In genomic region chr1:180863158-180863775, GRCh38 we compare ENCODE assay signal across 8 cellular contexts. TPM values are rescaled to one million over a fixed set of nuclear protein-coding genes. Genes with fewer than 3 reads are reported as not detected.
A peak's percentile ranks its signal among the peaks of the same experiment; 100 is the strongest.
DNase-seq lines count a peak whose midpoint lies in the region; ATAC-seq and TF ChIP-seq lines count a peak whose summit lies in the region.

No MANE protein-coding gene starts in this region.

- peaks cover 2% of the 10 kb centered on the region for H3K36me3 Mint-ChIP-seq in activated naive CD4-positive, alpha-beta T cell treated with anti-CD3 and anti-CD28 coated beads for 36 hours (ENCODE audit: low read depth)

- H2AFZ ChIP-seq in Loucy (ENCODE audit: low read length), result no peak overlapping the region

- no peak overlapping the region for H3K27ac Mint-ChIP-seq in activated naive CD4-positive, alpha-beta T cell treated with anti-CD3 and anti-CD28 coated beads for 36 hours

- no peaks in the 10 kb centered on the region for H3F3A ChIP-seq in Loucy (ENCODE audit: low read depth)

- H3K27me3 Mint-ChIP-seq in activated naive CD4-positive, alpha-beta T cell treated with anti-CD3 and anti-CD28 coated beads for 36 hours (ENCODE audit: low read depth), result no peaks in the 10 kb centered on the region

- H3K9me2 ChIP-seq in Loucy (replicated peaks; ENCODE audit: low read depth, low read length), result no peaks in the 10 kb centered on the region

- H3K4me3 ChIP-seq in Loucy (ENCODE audit: low read length, poor library complexity, severe bottlenecking) (no peak overlapping the region), neutrophil (ENCODE audit: low read depth in 1 of 2, low read length in 1 of 2) (no peak overlapping the region)

- H3K4me3 Mint-ChIP-seq in activated naive CD4-positive, alpha-beta T cell treated with anti-CD3 and anti-CD28 coated beads for 36 hours, result no peak overlapping the region

- no peaks in the 10 kb centered on the region for H3K27me3 ChIP-seq in Loucy (ENCODE audit: insufficient read depth, low read length, poor library complexity, severe bottlenecking)
- no peaks in the 10 kb centered on the region for H3K27me3 ChIP-seq in neutrophil

- no peak overlapping the region for H3K4me2 ChIP-seq in Loucy (ENCODE audit: low read depth, low read length, poor library complexity, severe bottlenecking)

- H3K9me3 ChIP-seq in Loucy (ENCODE audit: insufficient read depth, low read depth, low read length), result no peaks in the 10 kb centered on the region
- no peaks in the 10 kb centered on the region for H3K9me3 ChIP-seq in neutrophil

- no peak overlapping the region for H3K9ac ChIP-seq in Loucy (ENCODE audit: low read depth, low read length, poor library complexity, severe bottlenecking)

- ATAC-seq in SK-N-SH treated with all-trans-retinoic acid at 6 μM for 48 hours, result peak; percentile 91
- no peak for ATAC-seq in GM18907 (IDR thresholded peaks at IDR 0.05; ENCODE audit: unreplicated experiment)
- ATAC-seq in GM19328 (IDR thresholded peaks at IDR 0.05; ENCODE audit: unreplicated experiment), result no peak

- intact Hi-C loops in activated naive CD4-positive, alpha-beta T cell treated with anti-CD3 and anti-CD28 coated beads for 36 hours (cut with micrococcal nuclease), result loop anchor here (5.0 kb wide), 3 partner anchors 86 to 611 kb away; partner anchors contain the start of gene XPR1

- TF ChIP-seq CTCF in Loucy (conservative IDR thresholded peaks at IDR 0.05; ENCODE audit: low read length), result peak; percentile 91
- TF ChIP-seq CTCF in neutrophil (IDR thresholded peaks at IDR 0.05), result peak; percentile 63

- CTCF ChIA-PET in activated naive CD4-positive, alpha-beta T cell treated with anti-CD3 and anti-CD28 coated beads for 36 hours (lab: Charles Lee), result interaction anchor here (0.6 to 4.9 kb wide), 24 partner anchors 9 to 381 kb away, joined by 3 to 141 read pairs (median 4); partner anchors contain the start of gene XPR1

- H3K4me1 ChIP-seq in Loucy (ENCODE audit: insufficient read depth, low read length, poor library complexity, severe bottlenecking), result no peaks in the 10 kb centered on the region
- H3K4me1 ChIP-seq in neutrophil (ENCODE audit: control insufficient read depth in 1 of 2, insufficient read depth in 1 of 2, low read depth in 1 of 2, low read length in 1 of 2), result peaks cover 0 to under 1% of the 10 kb centered on the region in 2 experiments

- no peaks in the 10 kb centered on the region for H3K79me2 ChIP-seq in Loucy (ENCODE audit: insufficient read depth, low read length)

- no peak overlapping the region for H3K27ac ChIP-seq in neutrophil

- peak; percentile 34 for DNase-seq in activated naive CD4-positive, alpha-beta T cell treated with anti-CD3 and anti-CD28 coated beads for 36 hours
- no peak for DNase-seq in activated naive CD4-positive, alpha-beta T cell treated with anti-CD3 and anti-CD28 coated beads, Interleukin-2, amount 50 U/mL, for 16 hours
- peak; percentile 32 for DNase-seq in fibroblast of gingiva (ENCODE audit: low read depth)

- H3K36me3 ChIP-seq in Loucy (ENCODE audit: insufficient read depth, low read length) (no peaks in the 10 kb centered on the region), neutrophil (peaks cover 3% of the 10 kb centered on the region)

- no peaks in the 10 kb centered on the region for H4K20me1 ChIP-seq in Loucy (ENCODE audit: insufficient read depth, low read length, poor library complexity, severe bottlenecking)

- peaks cover 2% of the 10 kb centered on the region for H3K4me1 Mint-ChIP-seq in activated naive CD4-positive, alpha-beta T cell treated with anti-CD3 and anti-CD28 coated beads for 36 hours (ENCODE audit: low read depth)

- no peaks in the 10 kb centered on the region for H3K9me3 Mint-ChIP-seq in activated naive CD4-positive, alpha-beta T cell treated with anti-CD3 and anti-CD28 coated beads for 36 hours

TF ChIP-seq in SK-N-SH treated with all-trans-retinoic acid at 6 μM for 48 hours, 23 proteins besides CTCF, POLR2A, EP300 and RAD21 (continues in another document):
- no peak for TF ChIP-seq ZNF565 (CRISPR knock-in tag; conservative IDR thresholded peaks at IDR 0.05; ENCODE audit: low read depth)
- TF ChIP-seq RARB (CRISPR knock-in tag; IDR thresholded peaks at IDR 0.05), result no peak
- TF ChIP-seq ISL1 (CRISPR knock-in tag; IDR thresholded peaks at IDR 0.05), result no peak
- TF ChIP-seq, protein P1, sequence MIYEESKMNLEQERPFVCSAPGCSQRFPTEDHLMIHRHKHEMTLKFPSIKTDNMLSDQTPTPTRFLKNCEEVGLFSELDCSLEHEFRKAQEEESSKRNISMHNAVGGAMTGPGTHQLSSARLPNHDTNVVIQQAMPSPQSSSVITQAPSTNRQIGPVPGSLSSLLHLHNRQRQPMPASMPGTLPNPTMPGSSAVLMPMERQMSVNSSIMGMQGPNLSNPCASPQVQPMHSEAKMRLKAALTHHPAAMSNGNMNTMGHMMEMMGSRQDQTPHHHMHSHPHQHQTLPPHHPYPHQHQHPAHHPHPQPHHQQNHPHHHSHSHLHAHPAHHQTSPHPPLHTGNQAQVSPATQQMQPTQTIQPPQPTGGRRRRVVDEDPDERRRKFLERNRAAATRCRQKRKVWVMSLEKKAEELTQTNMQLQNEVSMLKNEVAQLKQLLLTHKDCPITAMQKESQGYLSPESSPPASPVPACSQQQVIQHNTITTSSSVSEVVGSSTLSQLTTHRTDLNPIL (CRISPR knock-in tag; IDR thresholded peaks at IDR 0.05; ENCODE audit: low read depth), result no peak
- TF ChIP-seq, protein P2, sequence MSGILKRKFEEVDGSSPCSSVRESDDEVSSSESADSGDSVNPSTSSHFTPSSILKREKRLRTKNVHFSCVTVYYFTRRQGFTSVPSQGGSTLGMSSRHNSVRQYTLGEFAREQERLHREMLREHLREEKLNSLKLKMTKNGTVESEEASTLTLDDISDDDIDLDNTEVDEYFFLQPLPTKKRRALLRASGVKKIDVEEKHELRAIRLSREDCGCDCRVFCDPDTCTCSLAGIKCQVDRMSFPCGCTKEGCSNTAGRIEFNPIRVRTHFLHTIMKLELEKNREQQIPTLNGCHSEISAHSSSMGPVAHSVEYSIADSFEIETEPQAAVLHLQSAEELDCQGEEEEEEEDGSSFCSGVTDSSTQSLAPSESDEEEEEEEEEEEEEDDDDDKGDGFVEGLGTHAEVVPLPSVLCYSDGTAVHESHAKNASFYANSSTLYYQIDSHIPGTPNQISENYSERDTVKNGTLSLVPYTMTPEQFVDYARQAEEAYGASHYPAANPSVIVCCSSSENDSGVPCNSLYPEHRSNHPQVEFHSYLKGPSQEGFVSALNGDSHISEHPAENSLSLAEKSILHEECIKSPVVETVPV (CRISPR knock-in tag; IDR thresholded peaks at IDR 0.05), result no peak
- TF ChIP-seq TOX (CRISPR knock-in tag; IDR thresholded peaks at IDR 0.05; ENCODE audit: borderline replicate concordance), result no peak
- TF ChIP-seq ZFP3 (CRISPR knock-in tag; IDR thresholded peaks at IDR 0.05), result no peak
- no peak for TF ChIP-seq ZFP30 (CRISPR knock-in tag; IDR thresholded peaks at IDR 0.05)
- no peak for TF ChIP-seq GLIS3 (CRISPR knock-in tag; IDR thresholded peaks at IDR 0.05)
- TF ChIP-seq, protein P3, sequence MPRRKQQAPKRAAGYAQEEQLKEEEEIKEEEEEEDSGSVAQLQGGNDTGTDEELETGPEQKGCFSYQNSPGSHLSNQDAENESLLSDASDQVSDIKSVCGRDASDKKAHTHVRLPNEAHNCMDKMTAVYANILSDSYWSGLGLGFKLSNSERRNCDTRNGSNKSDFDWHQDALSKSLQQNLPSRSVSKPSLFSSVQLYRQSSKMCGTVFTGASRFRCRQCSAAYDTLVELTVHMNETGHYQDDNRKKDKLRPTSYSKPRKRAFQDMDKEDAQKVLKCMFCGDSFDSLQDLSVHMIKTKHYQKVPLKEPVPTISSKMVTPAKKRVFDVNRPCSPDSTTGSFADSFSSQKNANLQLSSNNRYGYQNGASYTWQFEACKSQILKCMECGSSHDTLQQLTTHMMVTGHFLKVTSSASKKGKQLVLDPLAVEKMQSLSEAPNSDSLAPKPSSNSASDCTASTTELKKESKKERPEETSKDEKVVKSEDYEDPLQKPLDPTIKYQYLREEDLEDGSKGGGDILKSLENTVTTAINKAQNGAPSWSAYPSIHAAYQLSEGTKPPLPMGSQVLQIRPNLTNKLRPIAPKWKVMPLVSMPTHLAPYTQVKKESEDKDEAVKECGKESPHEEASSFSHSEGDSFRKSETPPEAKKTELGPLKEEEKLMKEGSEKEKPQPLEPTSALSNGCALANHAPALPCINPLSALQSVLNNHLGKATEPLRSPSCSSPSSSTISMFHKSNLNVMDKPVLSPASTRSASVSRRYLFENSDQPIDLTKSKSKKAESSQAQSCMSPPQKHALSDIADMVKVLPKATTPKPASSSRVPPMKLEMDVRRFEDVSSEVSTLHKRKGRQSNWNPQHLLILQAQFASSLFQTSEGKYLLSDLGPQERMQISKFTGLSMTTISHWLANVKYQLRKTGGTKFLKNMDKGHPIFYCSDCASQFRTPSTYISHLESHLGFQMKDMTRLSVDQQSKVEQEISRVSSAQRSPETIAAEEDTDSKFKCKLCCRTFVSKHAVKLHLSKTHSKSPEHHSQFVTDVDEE (CRISPR knock-in tag; IDR thresholded peaks at IDR 0.05), result no peak
- no peak for TF ChIP-seq ZC3H10 (CRISPR knock-in tag; IDR thresholded peaks at IDR 0.05)
- no peak for TF ChIP-seq SNAI2 (CRISPR knock-in tag; IDR thresholded peaks at IDR 0.05)
- no peak for TF ChIP-seq ZNF70 (CRISPR knock-in tag; IDR thresholded peaks at IDR 0.05)
- TF ChIP-seq OSR1 (CRISPR knock-in tag; IDR thresholded peaks at IDR 0.05), result no peak
- TF ChIP-seq, protein P4, sequence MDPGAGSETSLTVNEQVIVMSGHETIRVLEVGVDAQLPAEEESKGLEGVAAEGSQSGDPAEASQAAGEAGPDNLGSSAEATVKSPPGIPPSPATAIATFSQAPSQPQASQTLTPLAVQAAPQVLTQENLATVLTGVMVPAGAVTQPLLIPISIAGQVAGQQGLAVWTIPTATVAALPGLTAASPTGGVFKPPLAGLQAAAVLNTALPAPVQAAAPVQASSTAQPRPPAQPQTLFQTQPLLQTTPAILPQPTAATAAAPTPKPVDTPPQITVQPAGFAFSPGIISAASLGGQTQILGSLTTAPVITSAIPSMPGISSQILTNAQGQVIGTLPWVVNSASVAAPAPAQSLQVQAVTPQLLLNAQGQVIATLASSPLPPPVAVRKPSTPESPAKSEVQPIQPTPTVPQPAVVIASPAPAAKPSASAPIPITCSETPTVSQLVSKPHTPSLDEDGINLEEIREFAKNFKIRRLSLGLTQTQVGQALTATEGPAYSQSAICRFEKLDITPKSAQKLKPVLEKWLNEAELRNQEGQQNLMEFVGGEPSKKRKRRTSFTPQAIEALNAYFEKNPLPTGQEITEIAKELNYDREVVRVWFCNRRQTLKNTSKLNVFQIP (CRISPR knock-in tag; IDR thresholded peaks at IDR 0.05; ENCODE audit: borderline replicate concordance, low read depth), result no peak
- TF ChIP-seq ARNTL (CRISPR knock-in tag; IDR thresholded peaks at IDR 0.05; ENCODE audit: borderline replicate concordance, low read depth), result no peak

RNA-seq across cellular contexts. Expression of gene KIAA1614, which starts 49.4 kb away (rescaled TPM):
- total RNA-seq in activated naive CD4-positive, alpha-beta T cell treated with anti-CD3 and anti-CD28 coated beads for 36 hours, result not detected
